Comparison of ENCODE assay signal across 1 cellular context in genomic region chr6:2899596-2899995, GRCh38.
TF ChIP-seq lines count a peak whose summit lies in the region.

No MANE protein-coding gene starts in this region.

TF ChIP-seq in GM12878, 131 proteins besides CTCF, POLR2A, EP300 and RAD21 (continues in another document):
- TF ChIP-seq E2F8 (IDR thresholded peaks at IDR 0.05; ENCODE audit: low read depth, partially characterized antibody) (no peak), SMAD5 (IDR thresholded peaks at IDR 0.05; ENCODE audit: low read depth) (no peak), BCLAF1 (IDR thresholded peaks at IDR 0.05) (no peak), POLR2AphosphoS2 (IDR thresholded peaks at IDR 0.05; ENCODE audit: low read depth, low read length) (no peak), CBX5 (IDR thresholded peaks at IDR 0.05; ENCODE audit: low read depth) (no peak), ZNF24 (IDR thresholded peaks at IDR 0.05) (no peak), ZBTB40 (IDR thresholded peaks at IDR 0.05; ENCODE audit: borderline replicate concordance) (no peak), CHD1 (IDR thresholded peaks at IDR 0.05; ENCODE audit: low read depth, low read length) (no peak), PBX3 (IDR thresholded peaks at IDR 0.05; ENCODE audit: insufficient replicate concordance, low read depth, low read length) (no peak), MTA2 (IDR thresholded peaks at IDR 0.05; ENCODE audit: low read depth) (peak; percentile 67), SPI1 (IDR thresholded peaks at IDR 0.05; ENCODE audit: borderline replicate concordance, insufficient read depth, low read depth, low read length) (no peak), ZNF274 (IDR thresholded peaks at IDR 0.05; ENCODE audit: insufficient read depth, insufficient read length) (no peak), IRF3 (IDR thresholded peaks at IDR 0.05) (no peak), JUNB (IDR thresholded peaks at IDR 0.05) (peak; percentile 99), CHD2 (IDR thresholded peaks at IDR 0.05; ENCODE audit: borderline replicate concordance, low read depth, low read length) (no peak), ZNF622 (IDR thresholded peaks at IDR 0.05) (no peak), ELK1 (IDR thresholded peaks at IDR 0.05; ENCODE audit: low read depth, low read length) (no peak), REST (IDR thresholded peaks at IDR 0.05; ENCODE audit: low read depth, low read length) (no peak), IRF4 (IDR thresholded peaks at IDR 0.05; ENCODE audit: low read depth, low read length) (peak; percentile 97), PKNOX1 (IDR thresholded peaks at IDR 0.05) (no peak), IKZF2 (IDR thresholded peaks at IDR 0.05) (peak; percentile 81 to 84), TAF1 (IDR thresholded peaks at IDR 0.05; ENCODE audit: borderline replicate concordance, low read depth, low read length) (no peak), WRNIP1 (IDR thresholded peaks at IDR 0.05; ENCODE audit: borderline replicate concordance, low read depth, low read length) (0 out of 2 replicates have a peak, but pooled peaks have one; percentile 40), TARDBP (IDR thresholded peaks at IDR 0.05; ENCODE audit: borderline replicate concordance) (no peak), MYC (IDR thresholded peaks at IDR 0.05; ENCODE audit: insufficient read depth, insufficient read length, insufficient replicate concordance, low read length, severe bottlenecking) (no peak), ZNF592 (IDR thresholded peaks at IDR 0.05) (no peak), RCOR1 (conservative IDR thresholded peaks at IDR 0.05; ENCODE audit: low read depth, low read length) (no peak), PAX8 (IDR thresholded peaks at IDR 0.05) (no peak), LARP7 (IDR thresholded peaks at IDR 0.05) (no peak), ZBTB33 (IDR thresholded peaks at IDR 0.05) (no peak)
